Comparison of ENCODE assay signal across 1 cellular context in the genomic region with DNA sequence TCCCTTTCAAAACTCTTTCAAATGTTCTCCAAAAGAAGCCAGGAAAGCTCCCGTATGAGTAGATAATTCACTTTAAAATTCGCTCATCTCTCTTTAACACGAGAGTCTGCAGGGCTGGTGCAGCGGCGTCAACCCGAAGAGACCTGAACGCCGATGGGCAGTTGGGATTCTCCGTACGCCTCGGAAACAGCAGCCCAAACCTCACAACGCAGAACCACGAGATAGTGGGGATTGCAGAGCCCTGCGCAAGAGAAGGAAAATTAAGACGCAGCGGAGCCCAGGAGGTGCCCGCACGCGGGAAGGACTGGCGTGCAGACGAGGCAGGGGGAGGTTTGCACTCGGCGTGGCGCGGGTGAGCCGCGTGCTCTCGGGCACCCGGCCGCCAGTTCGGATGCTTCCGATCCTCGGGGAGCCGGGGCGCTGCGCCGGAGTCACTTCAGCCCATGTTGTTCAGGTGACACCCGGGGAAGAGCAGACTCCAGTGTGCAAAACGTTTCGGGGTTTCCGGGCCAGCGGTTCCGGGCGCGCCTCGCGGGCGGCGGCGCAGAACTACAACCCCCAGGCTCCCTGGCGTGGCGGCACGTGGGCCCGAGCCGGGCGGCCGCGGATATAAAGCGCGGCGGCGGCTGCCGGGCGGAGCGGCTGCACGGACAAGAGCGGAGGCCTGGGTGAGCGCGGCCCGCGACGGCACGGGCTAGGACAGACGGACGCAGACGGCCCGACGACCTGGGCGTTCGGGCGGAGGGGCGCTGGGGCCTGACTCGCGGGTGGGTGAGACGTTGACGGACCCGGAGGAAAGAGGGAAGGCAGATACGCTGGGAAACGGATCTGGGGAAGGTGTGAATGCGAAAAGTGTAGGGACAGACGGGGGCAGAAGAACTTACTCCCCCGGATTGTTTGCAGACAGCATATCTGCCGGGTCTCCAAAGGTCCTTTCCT.
TF ChIP-seq lines count a peak whose summit lies in the region.

A gene with protein sequence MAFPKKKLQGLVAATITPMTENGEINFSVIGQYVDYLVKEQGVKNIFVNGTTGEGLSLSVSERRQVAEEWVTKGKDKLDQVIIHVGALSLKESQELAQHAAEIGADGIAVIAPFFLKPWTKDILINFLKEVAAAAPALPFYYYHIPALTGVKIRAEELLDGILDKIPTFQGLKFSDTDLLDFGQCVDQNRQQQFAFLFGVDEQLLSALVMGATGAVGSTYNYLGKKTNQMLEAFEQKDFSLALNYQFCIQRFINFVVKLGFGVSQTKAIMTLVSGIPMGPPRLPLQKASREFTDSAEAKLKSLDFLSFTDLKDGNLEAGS (plus strand): TSS at position 636 of the 939 bp plus-strand sequence. CDS start 4,599 bp downstream, outside the sequence.

TF ChIP-seq in GM23338, 12 proteins besides CTCF, POLR2A, EP300 and RAD21 (continued from another document):
- TF ChIP-seq, protein P1, sequence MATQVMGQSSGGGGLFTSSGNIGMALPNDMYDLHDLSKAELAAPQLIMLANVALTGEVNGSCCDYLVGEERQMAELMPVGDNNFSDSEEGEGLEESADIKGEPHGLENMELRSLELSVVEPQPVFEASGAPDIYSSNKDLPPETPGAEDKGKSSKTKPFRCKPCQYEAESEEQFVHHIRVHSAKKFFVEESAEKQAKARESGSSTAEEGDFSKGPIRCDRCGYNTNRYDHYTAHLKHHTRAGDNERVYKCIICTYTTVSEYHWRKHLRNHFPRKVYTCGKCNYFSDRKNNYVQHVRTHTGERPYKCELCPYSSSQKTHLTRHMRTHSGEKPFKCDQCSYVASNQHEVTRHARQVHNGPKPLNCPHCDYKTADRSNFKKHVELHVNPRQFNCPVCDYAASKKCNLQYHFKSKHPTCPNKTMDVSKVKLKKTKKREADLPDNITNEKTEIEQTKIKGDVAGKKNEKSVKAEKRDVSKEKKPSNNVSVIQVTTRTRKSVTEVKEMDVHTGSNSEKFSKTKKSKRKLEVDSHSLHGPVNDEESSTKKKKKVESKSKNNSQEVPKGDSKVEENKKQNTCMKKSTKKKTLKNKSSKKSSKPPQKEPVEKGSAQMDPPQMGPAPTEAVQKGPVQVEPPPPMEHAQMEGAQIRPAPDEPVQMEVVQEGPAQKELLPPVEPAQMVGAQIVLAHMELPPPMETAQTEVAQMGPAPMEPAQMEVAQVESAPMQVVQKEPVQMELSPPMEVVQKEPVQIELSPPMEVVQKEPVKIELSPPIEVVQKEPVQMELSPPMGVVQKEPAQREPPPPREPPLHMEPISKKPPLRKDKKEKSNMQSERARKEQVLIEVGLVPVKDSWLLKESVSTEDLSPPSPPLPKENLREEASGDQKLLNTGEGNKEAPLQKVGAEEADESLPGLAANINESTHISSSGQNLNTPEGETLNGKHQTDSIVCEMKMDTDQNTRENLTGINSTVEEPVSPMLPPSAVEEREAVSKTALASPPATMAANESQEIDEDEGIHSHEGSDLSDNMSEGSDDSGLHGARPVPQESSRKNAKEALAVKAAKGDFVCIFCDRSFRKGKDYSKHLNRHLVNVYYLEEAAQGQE (IDR thresholded peaks at IDR 0.05; ENCODE audit: unreplicated experiment) = no peak
- TF ChIP-seq JUNB (IDR thresholded peaks at IDR 0.05; ENCODE audit: unreplicated experiment) (no peak), STAT1 (IDR thresholded peaks at IDR 0.05; ENCODE audit: unreplicated experiment) (no peak), ZNF331 (CRISPR knock-in tag; IDR thresholded peaks at IDR 0.05; ENCODE audit: low read depth) (no peak)
TF ChIP-seq in GM23338: peak in this region for 4.
